26 cellular contexts compared by ENCODE assay signal in genomic region chr6:10314163-10314955, GRCh38.
DNase-seq lines count a peak whose midpoint lies in the region; TF ChIP-seq lines count a peak whose summit lies in the region.
"Had no signal": no experiment of that assay in that cellular context is flagged by ENCODE, and none has a peak within 500 bp of the region (broad histone marks: within the 10 kb centered on the region; RNA-seq: fewer than 3 reads in every experiment).

No MANE protein-coding gene starts in this region.

- 0 out of 2 replicates have a peak, but pooled peaks cover 3% of the 10 kb centered on the region for H3K9me3 ChIP-seq in NT2/D1 (ENCODE audit: insufficient read depth, low read length)
- H3K9me3 ChIP-seq in smooth muscle cell (replicated peaks; ENCODE audit: low read depth), result no peaks in the 10 kb centered on the region
- H3K9me3 ChIP-seq: heart left ventricle, tibial artery had no signal

- peak overlapping the region; percentile 70 for H3K27ac ChIP-seq in smooth muscle cell (ENCODE audit: low read depth)
- H3K27ac ChIP-seq: epithelial cell of prostate, heart left ventricle, RWPE1, tibial artery, VCaP had no signal

- no peak overlapping the region for H3K4me2 ChIP-seq in smooth muscle cell

- H3K79me2 ChIP-seq in smooth muscle cell (ENCODE audit: low read depth), result no peaks in the 10 kb centered on the region

- H3F3A ChIP-seq in smooth muscle cell (ENCODE audit: low read depth), result peaks cover 13% of the 10 kb centered on the region

- no peak for TF ChIP-seq CTCF in smooth muscle cell (IDR thresholded peaks at IDR 0.05; ENCODE audit: borderline replicate concordance, insufficient read depth, poor library complexity, severe bottlenecking)

- H2AFZ ChIP-seq in smooth muscle cell (ENCODE audit: low read depth), result peak overlapping the region; percentile 5

- H3K9ac ChIP-seq in NT2/D1 (ENCODE audit: insufficient read length, low read depth) (peak overlapping the region; percentile 18), smooth muscle cell (ENCODE audit: low read depth) (no peak overlapping the region)

- 45% methylated on average over 17 of the region's 17 CpGs for WGBS in smooth muscle cell (ENCODE audit: low lambda C conversion rate)

- DNase-seq in SHP77 treated with DMSO at 0.1 percent for 48 hours (lab: John Stamatoyannopoulos, UW) (peak; percentile 44), SHP77 (lab: John Stamatoyannopoulos, UW) (no peak), NT2/D1 (ENCODE audit: low read depth, low spot score) (no peak), left kidney (ENCODE audit: low read depth, low spot score) (peak; percentile 31), smooth muscle cell (lab: John Stamatoyannopoulos, UW; ENCODE audit: unreplicated experiment) (no peak), DMS153 treated with DMSO at 0.1 percent for 48 hours (lab: John Stamatoyannopoulos, UW; ENCODE audit: unreplicated experiment) (no peak), GF-D8 (lab: John Stamatoyannopoulos, UW) (no peak), middle frontal gyrus (ENCODE audit: extremely low spot score, low spot score) (no peak)
- DNase-seq: 8988T; activated CD4-positive, alpha-beta T cell treated with anti-CD3 and anti-CD28 coated beads, Interleukin-2, amount 50 U/mL, for 1 hour; AML-193; aorta; DMS53; heart left ventricle; KG1; MV-4-11; NCI-H1694 treated with DMSO at 0.1 percent for 48 hours; NK-92 treated with Interleukin-12 subunit alpha and Interleukin-12 subunit beta, amount 100 ng/mL, for 24 hours; occipital lobe; stimulated activated CD4-positive, alpha-beta T cell treated with anti-CD3 and anti-CD28 coated beads, Interleukin-12 subunit alpha, Interleukin-12 subunit beta, amount 100 ng/mL, for 4 hours; stimulated activated CD4-positive, alpha-beta T cell treated with anti-CD3 and anti-CD28 coated beads, Interleukin-4, amount 100 ng/mL, for 4 hours; stimulated activated naive CD8-positive, alpha-beta T cell treated with anti-CD3 and anti-CD28 coated beads, Interleukin-15, amount 100 ng/mL, for 72 hours; tibial artery had no signal

- H3K4me3 ChIP-seq in NT2/D1 (ENCODE audit: insufficient read length, low read depth) (no peak overlapping the region), smooth muscle cell (no peak overlapping the region)
- H3K4me3 ChIP-seq: heart left ventricle, tibial artery had no signal

- H3K36me3 ChIP-seq in NT2/D1 (ENCODE audit: insufficient read depth, insufficient read length, low read length), result no peaks in the 10 kb centered on the region
- H3K36me3 ChIP-seq in smooth muscle cell (ENCODE audit: low read depth), result no peaks in the 10 kb centered on the region
- H3K36me3 ChIP-seq: heart left ventricle, tibial artery had no signal

- peaks cover 3% of the 10 kb centered on the region for H3K4me1 ChIP-seq in NT2/D1 (ENCODE audit: insufficient read depth, insufficient read length)
- peaks cover 42% of the 10 kb centered on the region for H3K4me1 ChIP-seq in smooth muscle cell (ENCODE audit: low read depth)
- H3K4me1 ChIP-seq: heart left ventricle had no signal

- no peaks in the 10 kb centered on the region for H4K20me1 ChIP-seq in smooth muscle cell (ENCODE audit: low read depth)

- H3K27me3 ChIP-seq in NT2/D1 (ENCODE audit: insufficient read depth, insufficient read length) (no peaks in the 10 kb centered on the region), smooth muscle cell (ENCODE audit: low read depth) (no peaks in the 10 kb centered on the region)

Comparison
In these comparisons a context has a peak if more than half of its experiments do, and no peak if none do; other contexts are left out.
1. DNase-seq: peak in SHP77 treated with DMSO at 0.1 percent for 48 hours (single experiment) and left kidney (single experiment); none in SHP77 (0 of 2), NT2/D1 (single experiment), smooth muscle cell (single experiment), DMS153 treated with DMSO at 0.1 percent for 48 hours (single experiment), GF-D8 (single experiment) and middle frontal gyrus (single experiment).